Comparison of ENCODE assay signal across 10 cellular contexts in the genomic region with DNA sequence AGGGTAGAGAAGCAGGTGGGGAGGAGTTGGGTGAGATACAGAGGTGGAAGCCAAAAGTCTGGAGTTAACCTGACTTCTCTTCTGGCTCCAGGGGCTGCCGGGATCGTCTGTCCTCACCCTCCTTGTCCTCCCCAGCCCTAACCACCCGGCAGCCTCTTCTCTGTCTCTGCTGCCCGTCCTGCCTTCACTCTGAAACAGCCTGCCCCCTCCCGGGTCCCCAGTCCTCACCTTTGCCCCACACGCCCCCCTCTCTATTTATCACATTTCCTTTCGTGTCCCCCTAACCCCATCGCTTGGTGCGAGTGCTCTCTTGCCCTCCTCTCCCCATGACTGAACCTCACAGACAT. TPM values are rescaled to one million over a fixed set of nuclear protein-coding genes. Genes with fewer than 3 reads are reported as not detected.
DNase-seq lines count a peak whose midpoint lies in the region; ATAC-seq, FAIRE-seq and TF ChIP-seq lines count a peak whose summit lies in the region.
"Had no signal": no experiment of that assay in that cellular context is flagged by ENCODE, and none has a peak within 500 bp of the region (broad histone marks: within the 10 kb centered on the region; RNA-seq: fewer than 3 reads in every experiment).

No MANE protein-coding gene starts in this region.

- peaks cover 11% of the 10 kb centered on the region for H3K27me3 ChIP-seq in AG04450 (ENCODE audit: control insufficient read depth, insufficient read depth, low read length)
- H3K27me3 ChIP-seq in PC-3 (ENCODE audit: low read length), result no peaks in the 10 kb centered on the region
- H3K27me3 ChIP-seq in endothelial cell of umbilical vein (ENCODE audit: control insufficient read depth in 2 of 2, insufficient read depth in 2 of 2, low read length in 2 of 2), result peaks cover 3 to 10% of the 10 kb centered on the region in 2 experiments

- H3K36me3 Mint-ChIP-seq in natural killer cell, result no peaks in the 10 kb centered on the region

- H3K9me2 ChIP-seq in PC-3 (replicated peaks; ENCODE audit: low read length), result no peaks in the 10 kb centered on the region

- TF ChIP-seq CTCF in AG04450 (IDR thresholded peaks at IDR 0.05; ENCODE audit: low read depth, low read length) (no peak), PC-3 (conservative IDR thresholded peaks at IDR 0.05; ENCODE audit: low read depth, low read length) (no peak), endothelial cell of umbilical vein (IDR thresholded peaks at IDR 0.05; ENCODE audit: extremely low read depth in 1 of 2, insufficient read depth in 1 of 2, low read depth in 1 of 2, low read length in 2 of 2) (no peak), natural killer cell (IDR thresholded peaks at IDR 0.05) (no peak)

- H3K27me3 Mint-ChIP-seq in natural killer cell (ENCODE audit: low read depth in 2 of 2), result peaks cover 35 to 47% of the 10 kb centered on the region in 2 donors

- H3K79me2 ChIP-seq in PC-3 (ENCODE audit: low read length), result 0 out of 2 replicates have a peak, but pooled peaks cover under 1% of the 10 kb centered on the region
- H3K79me2 ChIP-seq in endothelial cell of umbilical vein (ENCODE audit: control insufficient read depth, insufficient read depth, low read length), result no peaks in the 10 kb centered on the region

- intact Hi-C loops in PC-3 (cut with micrococcal nuclease) (no loop called here), endothelial cell of umbilical vein (cut with micrococcal nuclease) (no loop called here), natural killer cell (cut with micrococcal nuclease) (no loop called here)

- H4K20me1 ChIP-seq in PC-3 (ENCODE audit: low read length) (no peaks in the 10 kb centered on the region), endothelial cell of umbilical vein (replicated peaks; ENCODE audit: control insufficient read depth, extremely low read depth, insufficient read depth, low read length) (no peaks in the 10 kb centered on the region)

- FAIRE-seq in endothelial cell of umbilical vein (lab: Jason Lieb, UNC) (no peak), GM12892 (lab: Jason Lieb, UNC) (no peak)

- H3K4me1 ChIP-seq in PC-3 (ENCODE audit: insufficient read depth, low read length) (0 out of 2 replicates have a peak, but pooled peaks cover 2% of the 10 kb centered on the region), endothelial cell of umbilical vein (ENCODE audit: control insufficient read depth, extremely low read depth, insufficient read depth, low read length) (peaks cover 8% of the 10 kb centered on the region)

- H3F3A ChIP-seq in PC-3 (ENCODE audit: low read length, unreplicated experiment), result no peaks in the 10 kb centered on the region

- H3K27ac Mint-ChIP-seq in natural killer cell, result no peak overlapping the region

- dilution Hi-C loops in endothelial cell of umbilical vein (cut with MboI; ENCODE audit: extremely low pct_ligation_motif_present, low sequenced_read_pairs), result no loop called here

- POLR2A ChIA-PET in AG04450 (lab: Yijun Ruan, JAX) (no interaction called here), PC-3 (lab: Charles Lee; ENCODE audit: unreplicated experiment) (no interaction called here), endothelial cell of umbilical vein (lab: Charles Lee) (no interaction called here)

- peak overlapping the region; percentile 58 for H3K4me3 Mint-ChIP-seq in natural killer cell

- H3K9me3 Mint-ChIP-seq in natural killer cell, result no peaks in the 10 kb centered on the region
- H3K9me3 Mint-ChIP-seq: IgD-negative memory B cell had no signal

- H3K4me2 ChIP-seq in PC-3 (ENCODE audit: low read length) (peak overlapping the region; percentile 50), endothelial cell of umbilical vein (ENCODE audit: insufficient read depth, low read length) (peak overlapping the region; percentile 89)

- H3K27ac ChIP-seq in AG04450 (ENCODE audit: low read depth, low read length), result no peak overlapping the region
- no peak overlapping the region for H3K27ac ChIP-seq in PC-3 (ENCODE audit: low read length)
- H3K27ac ChIP-seq in endothelial cell of umbilical vein (ENCODE audit: insufficient read depth, low read depth, low read length), result no peak overlapping the region

- no peak for TF ChIP-seq POLR2A in endothelial cell of umbilical vein (IDR thresholded peaks at IDR 0.05; ENCODE audit: low read depth, low read length)
- no peak for TF ChIP-seq POLR2A in GM12892 (IDR thresholded peaks at IDR 0.05; ENCODE audit: low read depth, low read length)

- H3K36me3 ChIP-seq in PC-3 (ENCODE audit: low read depth, low read length), result no peaks in the 10 kb centered on the region
- peaks cover 0 to 3% of the 10 kb centered on the region in 2 experiments for H3K36me3 ChIP-seq in endothelial cell of umbilical vein (ENCODE audit: control insufficient read depth in 2 of 2, extremely low read depth in 1 of 2, insufficient read depth in 2 of 2, low read length in 2 of 2)

- H3K4me3 ChIP-seq in AG04450 (ENCODE audit: low read depth, low read length), result peak overlapping the region; percentile 64
- H3K4me3 ChIP-seq in PC-3 (ENCODE audit: low read length), result no peak overlapping the region
- H3K4me3 ChIP-seq in endothelial cell of umbilical vein (replicated peaks in 1 of 3; ENCODE audit: insufficient read depth in 1 of 3, low read depth in 1 of 3, low read length in 3 of 3), result peak overlapping the region in 1 of 3 experiments; percentile 30

- 0 out of 2 replicates have a peak, but pooled peaks have one; percentile 11 for ATAC-seq in PC-3
- peak in 2 of 3 donors; percentile 15 to 24 for ATAC-seq in natural killer cell
- no peak for ATAC-seq in HG02759 (IDR thresholded peaks at IDR 0.05; ENCODE audit: unreplicated experiment)
- no peak for ATAC-seq in HG03159 (IDR thresholded peaks at IDR 0.05; ENCODE audit: unreplicated experiment)

- H3K4me1 Mint-ChIP-seq in natural killer cell, result peaks cover 20 to 34% of the 10 kb centered on the region in 2 donors

- H3K9me3 ChIP-seq in AG04450 (ENCODE audit: control insufficient read depth, insufficient read depth, low read length), result no peaks in the 10 kb centered on the region
- no peaks in the 10 kb centered on the region for H3K9me3 ChIP-seq in PC-3 (ENCODE audit: low read length)
- no peaks in the 10 kb centered on the region for H3K9me3 ChIP-seq in endothelial cell of umbilical vein (replicated peaks; ENCODE audit: control insufficient read depth, insufficient read depth, low read length)

- DNase-seq in AG04450 (ENCODE audit: low read depth, low spot score) (no peak), PC-3 (no peak), endothelial cell of umbilical vein (ENCODE audit: low read depth, low spot score) (no peak), natural killer cell (no peak), dermis blood vessel endothelial cell (no peak), GM12892 (ENCODE audit: insufficient read length) (no peak)
- DNase-seq: activated naive CD4-positive, alpha-beta T cell had no signal

- H3K9me1 ChIP-seq in endothelial cell of umbilical vein (replicated peaks; ENCODE audit: control insufficient read depth, extremely low read depth, insufficient read depth, low read length), result no peaks in the 10 kb centered on the region

- H2AFZ ChIP-seq in PC-3 (ENCODE audit: low read length) (no peak overlapping the region), endothelial cell of umbilical vein (ENCODE audit: low read depth, low read length) (peak overlapping the region; percentile 8)

- H3K9ac ChIP-seq in PC-3 (ENCODE audit: low read length) (no peak overlapping the region), endothelial cell of umbilical vein (replicated peaks; ENCODE audit: extremely low read depth, insufficient read depth, low read length) (no peak overlapping the region)

- CTCF ChIA-PET in AG04450 (lab: Charles Lee) (no interaction called here), PC-3 (lab: Charles Lee) (no interaction called here), endothelial cell of umbilical vein (lab: Charles Lee) (interaction anchor here (1.9 kb wide), 1 partner anchor 35 kb away, joined by 13 read pairs; no protein-coding TSS in a partner anchor)

- BruUV-seq in PC-3 (replicated peaks; lab: Mats Ljungman, UMichigan), result no TSS peak
- no TSS peak for BruUV-seq in endothelial cell of umbilical vein (replicated peaks; lab: Mats Ljungman, UMichigan)

RNA-seq across cellular contexts. Expression of gene RING1, which starts 5.7 kb away (rescaled TPM):
- 23.8 and 26.8 TPM in 2 replicates for polyA plus RNA-seq in AG04450 (2011; rRNA removed)
- 20.3 and 29.5 TPM in 2 replicates for polyA minus RNA-seq in AG04450 (2011; rRNA and poly(A)+ RNA removed)
- total RNA-seq in PC-3 (2014; rRNA removed), result 23.3 and 37.5 TPM in 2 replicates
- 26.8 and 28.0 TPM in 2 replicates for total RNA-seq in endothelial cell of umbilical vein
- 27.9 and 32.9 TPM in 2 replicates for polyA plus RNA-seq in endothelial cell of umbilical vein
- polyA plus RNA-seq in endothelial cell of umbilical vein (2011; cell fraction: cytosol; rRNA removed), result 27.8 and 31.3 TPM in 2 replicates
- 48.7 and 54.9 TPM in 2 replicates for polyA plus RNA-seq in endothelial cell of umbilical vein (2011; cell fraction: nucleus; rRNA removed)
- polyA plus RNA-seq in endothelial cell of umbilical vein (2012), result 23.5 and 31.1 TPM in 2 replicates
- polyA minus RNA-seq in endothelial cell of umbilical vein, result 15.9 and 21.8 TPM in 2 replicates
- 18.4 TPM for polyA minus RNA-seq in endothelial cell of umbilical vein (2011; cell fraction: cytosol; rRNA and poly(A)+ RNA removed)
- 6.5 and 8.2 TPM in 2 replicates for polyA minus RNA-seq in endothelial cell of umbilical vein (2011; cell fraction: nucleus; rRNA and poly(A)+ RNA removed)
- total RNA-seq in natural killer cell, result 10 to 100 TPM; 34.5 to 40.3 (median 36.5) TPM
- 22.6 and 29.0 TPM in 2 replicates for total RNA-seq in dermis blood vessel endothelial cell
- 19.7 TPM for polyA plus RNA-seq in GM12892 (2012; ENCODE audit: missing spikeins)

RNA-seq across cellular contexts. Expression of gene HSD17B8, which starts 9.5 kb away (rescaled TPM):
- polyA plus RNA-seq in AG04450 (2011; rRNA removed) (4.9 and 5.7 TPM in 2 replicates), endothelial cell of umbilical vein (8.2 and 8.4 TPM in 2 replicates)
- 3.2 and 3.8 TPM in 2 replicates for polyA minus RNA-seq in AG04450 (2011; rRNA and poly(A)+ RNA removed)
- total RNA-seq in PC-3 (2014; rRNA removed) (4.2 and 6.2 TPM in 2 replicates), endothelial cell of umbilical vein (4.0 and 4.3 TPM in 2 replicates), natural killer cell (1 to 10 TPM; 5.4 to 7.7 (median 6.8) TPM), dermis blood vessel endothelial cell (8.7 and 9.7 TPM in 2 replicates)
- polyA plus RNA-seq in endothelial cell of umbilical vein (2011; cell fraction: cytosol; rRNA removed), result 6.5 and 7.3 TPM in 2 replicates
- polyA plus RNA-seq in endothelial cell of umbilical vein (2011; cell fraction: nucleus; rRNA removed), result 8.3 and 10.3 TPM in 2 replicates
- 2.0 and 3.5 TPM in 2 replicates for polyA plus RNA-seq in endothelial cell of umbilical vein (2012)
- 0.74 and 4.0 TPM in 2 replicates for polyA minus RNA-seq in endothelial cell of umbilical vein
- polyA minus RNA-seq in endothelial cell of umbilical vein (2011; cell fraction: cytosol; rRNA and poly(A)+ RNA removed), result 12.5 TPM
- polyA minus RNA-seq in endothelial cell of umbilical vein (2011; cell fraction: nucleus; rRNA and poly(A)+ RNA removed), result 1.4 and 3.1 TPM in 2 replicates
- polyA plus RNA-seq in GM12892 (2012; ENCODE audit: missing spikeins), result 17.4 TPM

RNA-seq across cellular contexts. Expression of gene SLC39A7, which starts 13.3 kb away (rescaled TPM):
- polyA plus RNA-seq in AG04450 (2011; rRNA removed) (129 and 150 TPM in 2 replicates), endothelial cell of umbilical vein (92.2 and 99.8 TPM in 2 replicates)
- polyA minus RNA-seq in AG04450 (2011; rRNA and poly(A)+ RNA removed), result 87.7 and 101 TPM in 2 replicates
- total RNA-seq in PC-3 (2014; rRNA removed) (128 and 149 TPM in 2 replicates), endothelial cell of umbilical vein (129 and 138 TPM in 2 replicates), natural killer cell (10 to 100 TPM; 38.9 to 45.7 (median 45.6) TPM), dermis blood vessel endothelial cell (93.6 and 99.4 TPM in 2 replicates)
- polyA plus RNA-seq in endothelial cell of umbilical vein (2011; cell fraction: cytosol; rRNA removed), result 120 and 121 TPM in 2 replicates
- 97.1 and 112 TPM in 2 replicates for polyA plus RNA-seq in endothelial cell of umbilical vein (2011; cell fraction: nucleus; rRNA removed)
- 127 and 132 TPM in 2 replicates for polyA plus RNA-seq in endothelial cell of umbilical vein (2012)
- 116 and 119 TPM in 2 replicates for polyA minus RNA-seq in endothelial cell of umbilical vein
- polyA minus RNA-seq in endothelial cell of umbilical vein (2011; cell fraction: cytosol; rRNA and poly(A)+ RNA removed), result 34.0 TPM
- 29.3 and 30.3 TPM in 2 replicates for polyA minus RNA-seq in endothelial cell of umbilical vein (2011; cell fraction: nucleus; rRNA and poly(A)+ RNA removed)
- 34.0 TPM for polyA plus RNA-seq in GM12892 (2012; ENCODE audit: missing spikeins)

RNA-seq across cellular contexts. Expression of gene RXRB, which starts 13.5 kb away (rescaled TPM):
- 38.5 and 44.1 TPM in 2 replicates for polyA plus RNA-seq in AG04450 (2011; rRNA removed)
- 42.7 and 51.4 TPM in 2 replicates for polyA minus RNA-seq in AG04450 (2011; rRNA and poly(A)+ RNA removed)
- 24.0 and 30.9 TPM in 2 replicates for total RNA-seq in PC-3 (2014; rRNA removed)
- total RNA-seq in endothelial cell of umbilical vein, result 43.4 and 45.6 TPM in 2 replicates
- 44.4 and 48.1 TPM in 2 replicates for polyA plus RNA-seq in endothelial cell of umbilical vein
- 27.0 and 31.7 TPM in 2 replicates for polyA plus RNA-seq in endothelial cell of umbilical vein (2011; cell fraction: cytosol; rRNA removed)
- 238 and 256 TPM in 2 replicates for polyA plus RNA-seq in endothelial cell of umbilical vein (2011; cell fraction: nucleus; rRNA removed)
- polyA plus RNA-seq in endothelial cell of umbilical vein (2012), result 30.0 and 36.3 TPM in 2 replicates
- 53.0 and 73.6 TPM in 2 replicates for polyA minus RNA-seq in endothelial cell of umbilical vein
- polyA minus RNA-seq in endothelial cell of umbilical vein (2011; cell fraction: cytosol; rRNA and poly(A)+ RNA removed), result 27.7 TPM
- polyA minus RNA-seq in endothelial cell of umbilical vein (2011; cell fraction: nucleus; rRNA and poly(A)+ RNA removed), result 40.0 and 57.2 TPM in 2 replicates
- total RNA-seq in natural killer cell, result 10 to 100 TPM; 72.3 to 96.4 (median 73.9) TPM
- total RNA-seq in dermis blood vessel endothelial cell, result 26.6 and 27.9 TPM in 2 replicates
- 22.8 TPM for polyA plus RNA-seq in GM12892 (2012; ENCODE audit: missing spikeins)

RNA-seq across cellular contexts. Expression of gene COL11A2, which starts 21.7 kb away (rescaled TPM):
- polyA plus RNA-seq in AG04450 (2011; rRNA removed) (0.26 and 0.37 TPM in 2 replicates), endothelial cell of umbilical vein (0.49 and 0.65 TPM in 2 replicates)
- 0.04 and 0.18 TPM in 2 replicates for polyA minus RNA-seq in AG04450 (2011; rRNA and poly(A)+ RNA removed)
- total RNA-seq in PC-3 (2014; rRNA removed) (0.58 and 0.63 TPM in 2 replicates), endothelial cell of umbilical vein (1.3 and 1.7 TPM in 2 replicates), natural killer cell (1 to 10 TPM in 1 of 3 donors, under 1 TPM in 2; 0.93 to 2.0 (median 0.94) TPM), dermis blood vessel endothelial cell (0.28 and 0.34 TPM in 2 replicates)
- polyA plus RNA-seq in endothelial cell of umbilical vein (2011; cell fraction: cytosol; rRNA removed), result 0.13 and 0.24 TPM in 2 replicates
- polyA plus RNA-seq in endothelial cell of umbilical vein (2011; cell fraction: nucleus; rRNA removed), result 6.2 and 7.2 TPM in 2 replicates
- 0.71 and 0.84 TPM in 2 replicates for polyA plus RNA-seq in endothelial cell of umbilical vein (2012)
- 0.29 and 0.36 TPM in 2 replicates for polyA minus RNA-seq in endothelial cell of umbilical vein
- polyA minus RNA-seq in endothelial cell of umbilical vein (2011; cell fraction: cytosol; rRNA and poly(A)+ RNA removed), result not detected
- polyA minus RNA-seq in endothelial cell of umbilical vein (2011; cell fraction: nucleus; rRNA and poly(A)+ RNA removed), result 0.43 and 1.3 TPM in 2 replicates
- 0.83 TPM for polyA plus RNA-seq in GM12892 (2012; ENCODE audit: missing spikeins)
- polyA plus RNA-seq: IgD-negative memory B cell had no signal

Comparison
In these comparisons a context has a peak if more than half of its experiments do, and no peak if none do; other contexts are left out.
1. ATAC-seq: peak in PC-3 (single experiment) and natural killer cell (2 of 3); none in HG02759 (single experiment) and HG03159 (single experiment).